In genomic region chrX:120464409-120464808, GRCh38 we compare ENCODE assay signal across 23 cellular contexts.
"Had no signal": no experiment of that assay in that cellular context is flagged by ENCODE, and none has a peak within 500 bp of the region (broad histone marks: within the 10 kb centered on the region; RNA-seq: fewer than 3 reads in every experiment).

No MANE protein-coding gene starts in this region.

- H3K36me3 ChIP-seq: ascending aorta, colonic mucosa, gastroesophageal sphincter, heart left ventricle, left ventricle myocardium inferior, tibial artery had no signal

- DNase-seq: activated CD4-positive, alpha-beta T cell treated with anti-CD3 and anti-CD28 coated beads for 1 hour; activated CD8-positive, alpha-beta memory T cell treated with anti-CD3 and anti-CD28 coated beads for 24 hours; activated CD8-positive, alpha-beta memory T cell treated with anti-CD3 and anti-CD28 coated beads, Interleukin-2, amount 50 U/mL, for 48 hours; activated effector memory CD4-positive, alpha-beta T cell treated with Interleukin-2 at 50 U/mL for 16 hours; activated naive CD4-positive, alpha-beta T cell treated with anti-CD3 and anti-CD28 coated beads, Interleukin-2, amount 10 ng/mL, durations not matched to agents 7 days and 5 days; activated naive CD8-positive, alpha-beta T cell treated with anti-CD3 and anti-CD28 coated beads, Interleukin-2, amount 50 U/mL, for 24 hours; activated T-cell treated with anti-CD3 and anti-CD28 coated beads, Interleukin-2, amount 50 U/mL, for 48 hours; colonic mucosa; effector CD4-positive, alpha-beta T cell; heart left ventricle; kidney glomerular epithelial cell; left ventricle myocardium inferior; mammary epithelial cell; nephron progenitor cell; occipital lobe; stimulated activated CD4-positive, alpha-beta T cell treated with anti-CD3 and anti-CD28 coated beads, Interleukin-2, amount 100 ng/mL, for 24 hours; stimulated activated naive CD4-positive, alpha-beta T cell treated with Interleukin-2 at 50 U/mL for 16 hours; T-helper 2 cell; tibial artery had no signal

- H3K9me3 ChIP-seq: ascending aorta, colonic mucosa, gastroesophageal sphincter, heart left ventricle, left ventricle myocardium inferior, tibial artery had no signal

- H3K4me1 ChIP-seq: ascending aorta, colonic mucosa had no signal

- ATAC-seq: activated naive CD8-positive, alpha-beta T cell treated with anti-CD3 and anti-CD28 coated beads, Interleukin-2, amount 50 U/mL, for 24 hours; esophagus mucosa; gastroesophageal sphincter; heart left ventricle had no signal

- H3K27me3 ChIP-seq: ascending aorta, colonic mucosa, gastroesophageal sphincter, heart left ventricle, tibial artery had no signal

- H3K27ac ChIP-seq: ascending aorta, colonic mucosa, gastroesophageal sphincter, heart left ventricle, left ventricle myocardium inferior, tibial artery, VCaP had no signal

- H3K4me3 ChIP-seq: ascending aorta, colonic mucosa, gastroesophageal sphincter, heart left ventricle, left ventricle myocardium inferior, tibial artery had no signal
